Comparison of ENCODE assay signal across 29 cellular contexts in the genomic region with DNA sequence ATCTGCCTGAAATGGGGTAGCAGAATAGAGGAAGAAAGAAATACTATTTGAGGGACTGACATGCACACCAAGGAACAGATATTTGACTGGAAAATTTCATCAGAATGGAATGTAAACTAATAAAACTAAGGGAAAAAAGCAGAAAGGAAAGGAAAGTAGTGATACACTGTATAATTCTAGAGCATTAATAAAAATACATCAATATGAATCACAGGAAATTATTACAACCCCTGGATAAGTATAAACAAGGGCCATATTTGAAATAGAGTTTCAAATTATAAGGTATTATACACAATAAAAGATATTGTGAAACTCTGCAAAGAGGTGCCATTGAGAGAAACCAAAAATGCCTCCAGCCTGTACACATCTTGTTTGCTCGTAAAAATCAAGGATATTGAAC.
"Had no signal": no experiment of that assay in that cellular context is flagged by ENCODE, and none has a peak within 500 bp of the region (broad histone marks: within the 10 kb centered on the region; RNA-seq: fewer than 3 reads in every experiment).

No MANE protein-coding gene starts in this region.

- H3K79me2 ChIP-seq: parathyroid adenoma had no signal

- ATAC-seq: naive thymus-derived CD8-positive, alpha-beta T cell; psoas muscle; right cardiac atrium; right lobe of liver; stimulated activated memory B cell treated with anti-CD40 and anti-IgM and Interleukin-4, amounts not matched to agents 10 μg/mL and 1 μg/mL and 100 μg/mL, for 72 hours; stimulated activated naive CD8-positive, alpha-beta T cell treated with anti-CD3 and anti-CD28 coated beads, Interleukin-15, amount 100 ng/mL, for 72 hours; stimulated activated naive CD8-positive, alpha-beta T cell treated with anti-CD3 and anti-CD28 coated beads, Interleukin-15, Interleukin-2, amounts not matched to agents 100 U/mL and 50 U/mL, for 24 hours; upper lobe of right lung had no signal

- DNase-seq: naive thymus-derived CD8-positive, alpha-beta T cell; nephron progenitor cell; nucleus accumbens; ovary; posterior cingulate gyrus; psoas muscle; right cardiac atrium; right lobe of liver; sigmoid colon; small intestine; spleen; stimulated activated CD4-positive, alpha-beta T cell treated with anti-CD3 and anti-CD28 coated beads, Interleukin-12 subunit alpha, Interleukin-12 subunit beta, amount 100 ng/mL, for 4 hours; stimulated activated CD4-positive, alpha-beta T cell treated with anti-CD3 and anti-CD28 coated beads, Interleukin-1b, Interleukin-23, amount 100 ng/mL, for 48 hours; stimulated activated CD4-positive, alpha-beta T cell treated with anti-CD3 and anti-CD28 coated beads, Interleukin-4, amount 100 ng/mL, for 1 hour; stimulated activated CD4-positive, alpha-beta T cell treated with anti-CD3 and anti-CD28 coated beads, Interleukin-4, amount 100 ng/mL, for 4 hours; stimulated activated CD8-positive, alpha-beta memory T cell treated with anti-CD3 and anti-CD28 coated beads, Interleukin-4, amount 100 ng/mL, for 48 hours; stimulated activated naive CD4-positive, alpha-beta T cell; stimulated activated naive CD8-positive, alpha-beta T cell treated with anti-CD3 and anti-CD28 coated beads, Interleukin-15, amount 100 ng/mL, for 72 hours; stimulated activated naive CD8-positive, alpha-beta T cell treated with anti-CD3 and anti-CD28 coated beads, Interleukin-15, Interleukin-2, amounts not matched to agents 100 U/mL and 50 U/mL, for 24 hours; substantia nigra; testis; tibial artery; transverse colon; upper lobe of right lung; uterus had no signal

- H3K27me3 ChIP-seq: neutrophil, ovary, right lobe of liver, sigmoid colon, spleen, suprapubic skin, testis, tibial artery, transverse colon, upper lobe of right lung, uterus had no signal

- H3K4me3 ChIP-seq: ovary, psoas muscle, right lobe of liver, sigmoid colon, spleen, suprapubic skin, testis, tibial artery, transverse colon, upper lobe of right lung, uterus had no signal

- H3K9ac ChIP-seq: parathyroid adenoma had no signal

- H3K4me1 ChIP-seq: parathyroid adenoma, psoas muscle, right lobe of liver, spleen, suprapubic skin, testis, tibial artery, transverse colon, upper lobe of right lung, uterus had no signal

- H3K36me3 ChIP-seq: neutrophil, ovary, right lobe of liver, sigmoid colon, spleen, suprapubic skin, tibial artery, transverse colon, upper lobe of right lung, uterus had no signal

- H3K9me3 ChIP-seq: neutrophil, ovary, psoas muscle, right lobe of liver, sigmoid colon, spleen, suprapubic skin, testis, tibial artery, transverse colon, upper lobe of right lung, uterus had no signal

- FAIRE-seq: small intestine had no signal

- H2AFZ ChIP-seq: parathyroid adenoma had no signal

- H3K27ac ChIP-seq: neutrophil, ovary, parathyroid adenoma, psoas muscle, right lobe of liver, sigmoid colon, spleen, suprapubic skin, testis, tibial artery, transverse colon, upper lobe of right lung, uterus had no signal
